In genomic region chr16:70252355-70252988, GRCh38 we compare ENCODE assay signal across 8 cellular contexts. TPM values are rescaled to one million over a fixed set of nuclear protein-coding genes. Genes with fewer than 3 reads are reported as not detected.
DNase-seq lines count a peak whose midpoint lies in the region; ATAC-seq and TF ChIP-seq lines count a peak whose summit lies in the region.

No MANE protein-coding gene starts in this region.

- CTCF ChIA-PET in mammary epithelial cell (lab: Charles Lee; ENCODE audit: low non-redundant PET) = interaction anchor here (0.7 kb wide), 1 partner anchor 98 kb away, joined by 3 read pairs; no protein-coding TSS in a partner anchor

- H3K9ac ChIP-seq in MM.1S (ENCODE audit: low read length) (no peak overlapping the region), mammary epithelial cell (ENCODE audit: insufficient read depth, low read length) (no peak overlapping the region)

- H3K36me3 ChIP-seq in MM.1S (replicated peaks; ENCODE audit: insufficient read depth, low read length) (0 out of 2 replicates have a peak, but pooled peaks cover 9% of the 10 kb centered on the region), mammary epithelial cell (ENCODE audit: insufficient read depth, low read length) (peaks cover 27% of the 10 kb centered on the region), osteoblast (ENCODE audit: insufficient read depth, low read length) (peaks cover 51% of the 10 kb centered on the region)

- ATAC-seq in HG03457 (IDR thresholded peaks at IDR 0.05; ENCODE audit: unreplicated experiment) (no peak), GM21381 (IDR thresholded peaks at IDR 0.05; ENCODE audit: unreplicated experiment) (no peak)

- in situ Hi-C loops in mammary epithelial cell (cut with MboI; ENCODE audit: low sequenced_read_pairs in 2 of 2) = no loop called here

- intact Hi-C loops in mammary epithelial cell (cut with micrococcal nuclease) = loop anchor here (2.0 to 10.0 kb wide), 2 partner anchors 72 to 302 kb away; no protein-coding TSS in a partner anchor

- 77% methylated on average over 15 of the region's 21 CpGs for WGBS in mammary epithelial cell (ENCODE audit: low coverage, missing lambda C conversion rate)

- no peaks in the 10 kb centered on the region for H3K9me2 ChIP-seq in MM.1S (replicated peaks; ENCODE audit: insufficient read depth, low read length)

- dilution Hi-C loops in mammary epithelial cell (cut with HindIII; ENCODE audit: low sequenced_read_pairs) = no loop called here

- TF ChIP-seq CTCF in MM.1S (IDR thresholded peaks at IDR 0.05; ENCODE audit: low read length) = peak; percentile 43
- TF ChIP-seq CTCF in mammary epithelial cell (conservative IDR thresholded peaks at IDR 0.05 in 1 of 2, IDR thresholded peaks at IDR 0.05 in 1 of 2; ENCODE audit: extremely low read depth in 1 of 2, insufficient read depth in 1 of 2, low read depth in 1 of 2, low read length in 2 of 2) = peak; percentile 44 to 68
- TF ChIP-seq CTCF in osteoblast (IDR thresholded peaks at IDR 0.05; ENCODE audit: extremely low read depth, low read depth, low read length) = peak; percentile 42

- H3F3A ChIP-seq in MM.1S (ENCODE audit: insufficient read depth, low read length) = peaks cover 33% of the 10 kb centered on the region

- H3K27ac ChIP-seq in MM.1S (ENCODE audit: low read length) (no peak overlapping the region), mammary epithelial cell (ENCODE audit: insufficient read depth, low read depth, low read length) (no peak overlapping the region), osteoblast (ENCODE audit: low read depth, low read length) (no peak overlapping the region)

- no peaks in the 10 kb centered on the region for H3K27me3 ChIP-seq in MM.1S (replicated peaks; ENCODE audit: insufficient read depth, low read length)
- no peaks in the 10 kb centered on the region for H3K27me3 ChIP-seq in mammary epithelial cell (ENCODE audit: insufficient read depth, low read length)
- H3K27me3 ChIP-seq in osteoblast (ENCODE audit: insufficient read depth, low read length) = no peaks in the 10 kb centered on the region

- H3K4me3 ChIP-seq in MM.1S (ENCODE audit: low read length) = no peak overlapping the region
- no peak overlapping the region for H3K4me3 ChIP-seq in mammary epithelial cell (replicated peaks in 1 of 3; ENCODE audit: insufficient read depth in 1 of 3, low read depth in 2 of 3, low read length in 3 of 3)
- H3K4me3 ChIP-seq in osteoblast (ENCODE audit: insufficient read depth, low read length) = no peak overlapping the region

- DNase-seq in NCI-H345 (lab: John Stamatoyannopoulos, UW) (peak; percentile 18), NCI-H345 treated with DMSO at 0.1 percent for 48 hours (lab: John Stamatoyannopoulos, UW; ENCODE audit: unreplicated experiment) (no peak), MM.1S (no peak), mammary epithelial cell (no peak), osteoblast (ENCODE audit: insufficient read length, low spot score, missing footprints) (peak; percentile 73), NCI-H1092 (lab: John Stamatoyannopoulos, UW) (no peak)

- no peak overlapping the region for H2AFZ ChIP-seq in MM.1S (ENCODE audit: low read length)
- no peak overlapping the region for H2AFZ ChIP-seq in mammary epithelial cell (ENCODE audit: low read depth, low read length)
- no peak overlapping the region for H2AFZ ChIP-seq in osteoblast (ENCODE audit: low read length)

- H3K4me2 ChIP-seq in MM.1S (ENCODE audit: low read depth, low read length) (no peak overlapping the region), mammary epithelial cell (ENCODE audit: insufficient read depth, low read depth, low read length) (no peak overlapping the region), osteoblast (ENCODE audit: insufficient read depth, low read length) (no peak overlapping the region)

- H3K79me2 ChIP-seq in MM.1S (ENCODE audit: low read length) = peaks cover 28% of the 10 kb centered on the region
- peaks cover 32% of the 10 kb centered on the region for H3K79me2 ChIP-seq in mammary epithelial cell (ENCODE audit: insufficient read depth, low read length)
- H3K79me2 ChIP-seq in osteoblast (ENCODE audit: insufficient read depth, low read length) = peaks cover 24% of the 10 kb centered on the region

- H3K4me1 ChIP-seq in MM.1S (ENCODE audit: low read length) = no peaks in the 10 kb centered on the region
- H3K4me1 ChIP-seq in mammary epithelial cell (ENCODE audit: insufficient read depth, low read length) = no peaks in the 10 kb centered on the region
- H3K4me1 ChIP-seq in osteoblast (ENCODE audit: insufficient read depth, low read length) = peaks cover 5% of the 10 kb centered on the region

- TSS peak; percentile 27 for BruUV-seq in mammary epithelial cell (replicated peaks; lab: Mats Ljungman, UMichigan)

- H4K20me1 ChIP-seq in MM.1S (ENCODE audit: insufficient read depth, low read length) = no peaks in the 10 kb centered on the region; the same call in 1 of the 2 replicates
- H4K20me1 ChIP-seq in mammary epithelial cell (ENCODE audit: insufficient read depth, low read length) = peaks cover 6% of the 10 kb centered on the region
- peaks cover 13% of the 10 kb centered on the region for H4K20me1 ChIP-seq in osteoblast (ENCODE audit: insufficient read depth, low read length)

- H3K9me3 ChIP-seq in MM.1S (replicated peaks; ENCODE audit: insufficient read depth, low read length) = no peaks in the 10 kb centered on the region
- H3K9me3 ChIP-seq in mammary epithelial cell (replicated peaks; ENCODE audit: insufficient read depth, low read length) = no peaks in the 10 kb centered on the region
- no peaks in the 10 kb centered on the region for H3K9me3 ChIP-seq in osteoblast (ENCODE audit: low read depth, low read length)

RNA-seq across cellular contexts. Expression of gene EXOSC6, which starts 0.7 kb away (rescaled TPM):
- 10 to 100 TPM; 33.7 to 38.2 TPM for total RNA-seq in mammary epithelial cell
- 7.0 TPM for polyA plus RNA-seq in mammary epithelial cell
- 18.7 TPM for polyA minus RNA-seq in mammary epithelial cell
- 37.7 and 47.4 TPM in 2 replicates for total RNA-seq in osteoblast

RNA-seq across cellular contexts. Expression of gene AARS1, which starts 36.8 kb away (rescaled TPM):
- total RNA-seq in mammary epithelial cell (100 to 1,000 TPM; 191 to 198 TPM), osteoblast (197 and 213 TPM in 2 replicates)
- 94.5 TPM for polyA plus RNA-seq in mammary epithelial cell
- polyA minus RNA-seq in mammary epithelial cell = 170 TPM

RNA-seq across cellular contexts. Expression of gene DDX19B, which starts 46.5 kb away (rescaled TPM):
- total RNA-seq in mammary epithelial cell (10 to 100 TPM; 25.3 to 27.3 TPM), osteoblast (30.6 and 42.7 TPM in 2 replicates)
- 29.2 TPM for polyA plus RNA-seq in mammary epithelial cell
- 22.7 TPM for polyA minus RNA-seq in mammary epithelial cell

Comparison
In these comparisons a context has a peak if more than half of its experiments do, and no peak if none do; other contexts are left out.
1. DNase-seq: peak in NCI-H345 (single experiment) and osteoblast (single experiment); none in NCI-H345 treated with DMSO at 0.1 percent for 48 hours (single experiment), MM.1S (single experiment), mammary epithelial cell (single experiment) and NCI-H1092 (single experiment).
2. Peak in every context shown above with its lines, with median percentiles within 50 percentile points of each other: CTCF ChIP-seq.